ENCODE assay signal across 18 cellular contexts in genomic region chr3:87626471-87626995, GRCh38.
DNase-seq lines count a peak whose midpoint lies in the region; ATAC-seq and TF ChIP-seq lines count a peak whose summit lies in the region.
"Had no signal": no experiment of that assay in that cellular context is flagged by ENCODE, and none has a peak within 500 bp of the region (broad histone marks: within the 10 kb centered on the region; RNA-seq: fewer than 3 reads in every experiment).

No MANE protein-coding gene starts in this region.

- WGBS in GM23248 (ENCODE audit: low coverage in 1 of 2, low lambda C conversion rate in 2 of 2, missing lambda C conversion rate in 2 of 2), 2 experiments: 18 to 26% methylated on average over 1 of the region's 1 CpG

- H3K4me1 ChIP-seq in GM23248 (ENCODE audit: insufficient read depth): no peaks in the 10 kb centered on the region
- no peaks in the 10 kb centered on the region for H3K4me1 ChIP-seq in PC-3 (ENCODE audit: insufficient read depth, low read length)
- H3K4me1 ChIP-seq: HAP-1 had no signal

- TF ChIP-seq CTCF in PC-3 (conservative IDR thresholded peaks at IDR 0.05; ENCODE audit: low read depth, low read length): no peak
- no peak for TF ChIP-seq CTCF in choroid plexus epithelial cell (conservative IDR thresholded peaks at IDR 0.05; ENCODE audit: low read depth, low read length)

- H3K4me2 ChIP-seq in GM23248 (ENCODE audit: unreplicated experiment): no peak overlapping the region
- no peak overlapping the region for H3K4me2 ChIP-seq in PC-3 (ENCODE audit: low read length)

- intact Hi-C loops in PC-3 (cut with micrococcal nuclease): no loop called here

- H3K9me2 ChIP-seq in GM23248 (ENCODE audit: insufficient read depth) (no peaks in the 10 kb centered on the region), PC-3 (replicated peaks; ENCODE audit: low read length) (no peaks in the 10 kb centered on the region)

- CTCF ChIA-PET in PC-3 (lab: Charles Lee): no interaction called here

- H3K79me2 ChIP-seq in GM23248 (ENCODE audit: insufficient read depth): no peaks in the 10 kb centered on the region
- no peaks in the 10 kb centered on the region for H3K79me2 ChIP-seq in PC-3 (ENCODE audit: low read length)

- H4K20me1 ChIP-seq in GM23248 (ENCODE audit: insufficient read depth) (no peaks in the 10 kb centered on the region), PC-3 (ENCODE audit: low read length) (no peaks in the 10 kb centered on the region)

- H3K9me3 ChIP-seq in GM23248 (ENCODE audit: low read depth) (no peaks in the 10 kb centered on the region), PC-3 (ENCODE audit: low read length) (peaks cover 8% of the 10 kb centered on the region; the same call in 1 of the 2 replicates)
- H3K9me3 ChIP-seq: HAP-1 had no signal

- no TSS peak for BruUV-seq in PC-3 (replicated peaks; lab: Mats Ljungman, UMichigan)

- in situ Hi-C loops in GM23248 (cut with MboI): no loop called here

- H3F3A ChIP-seq in GM23248 (ENCODE audit: insufficient read depth) (no peaks in the 10 kb centered on the region), PC-3 (ENCODE audit: low read length, unreplicated experiment) (no peaks in the 10 kb centered on the region)

- no peaks in the 10 kb centered on the region for H3K27me3 ChIP-seq in GM23248 (replicated peaks; ENCODE audit: insufficient read depth)
- no peaks in the 10 kb centered on the region for H3K27me3 ChIP-seq in PC-3 (ENCODE audit: low read length)

- DNase-seq in GM23248: peak; percentile 34
- peak; percentile 14 for DNase-seq in PC-3
- peak; percentile 7 for DNase-seq in choroid plexus epithelial cell (ENCODE audit: low read depth)
- no peak for DNase-seq in NOMO-1 treated with DMSO at 0.1 percent for 48 hours (lab: John Stamatoyannopoulos, UW; ENCODE audit: unreplicated experiment)
- DNase-seq in DMS114 treated with DMSO at 0.1 percent for 48 hours (lab: John Stamatoyannopoulos, UW; ENCODE audit: unreplicated experiment): no peak
- no peak for DNase-seq in NCI-H1092 (lab: John Stamatoyannopoulos, UW)
- DNase-seq: ACHN; C1 segment of cervical spinal cord; CD8-positive, alpha-beta memory T cell; Kasumi-1; NCI-H1105; NCI-H1694; NCI-H2081 treated with DMSO at 0.1 percent for 48 hours; SIG-M5 had no signal

- no peak overlapping the region for H3K27ac ChIP-seq in GM23248
- no peak overlapping the region for H3K27ac ChIP-seq in PC-3 (ENCODE audit: low read length)
- H3K27ac ChIP-seq: HL-60, RWPE1 had no signal

- H3K4me3 ChIP-seq in GM23248 (no peak overlapping the region), PC-3 (ENCODE audit: low read length) (no peak overlapping the region), choroid plexus epithelial cell (ENCODE audit: low read depth, low read length) (no peak overlapping the region)
- H3K4me3 ChIP-seq: HAP-1 had no signal

- POLR2A ChIA-PET in PC-3 (lab: Charles Lee; ENCODE audit: unreplicated experiment): no interaction called here

- no peak overlapping the region for H2AFZ ChIP-seq in GM23248
- no peak overlapping the region for H2AFZ ChIP-seq in PC-3 (ENCODE audit: low read length)

- H3K36me3 ChIP-seq in GM23248 (ENCODE audit: low read depth) (no peaks in the 10 kb centered on the region), PC-3 (ENCODE audit: low read depth, low read length) (no peaks in the 10 kb centered on the region)
- H3K36me3 ChIP-seq: HAP-1 had no signal

- ATAC-seq in PC-3 (peak; percentile 31; the same call in 1 of the 2 replicates), HG03196 (IDR thresholded peaks at IDR 0.05; ENCODE audit: unreplicated experiment) (no peak)

- H3K9ac ChIP-seq in GM23248: no peak overlapping the region
- H3K9ac ChIP-seq in PC-3 (ENCODE audit: low read length): no peak overlapping the region

Comparison
In these comparisons a context has a peak if more than half of its experiments do, and no peak if none do; other contexts are left out.
1. DNase-seq: peak in GM23248 (single experiment), PC-3 (single experiment) and choroid plexus epithelial cell (single experiment); none in NOMO-1 treated with DMSO at 0.1 percent for 48 hours (single experiment), DMS114 treated with DMSO at 0.1 percent for 48 hours (single experiment) and NCI-H1092 (single experiment).